Comparison of ENCODE assay signal across 9 cellular contexts in genomic region chr13:77022341-77022740, GRCh38. TPM values are rescaled to one million over a fixed set of nuclear protein-coding genes. Genes with fewer than 3 reads are reported as not detected.
DNase-seq lines count a peak whose midpoint lies in the region; ATAC-seq and TF ChIP-seq lines count a peak whose summit lies in the region.
"Had no signal": no experiment of that assay in that cellular context is flagged by ENCODE, and none has a peak within 500 bp of the region (broad histone marks: within the 10 kb centered on the region; RNA-seq: fewer than 3 reads in every experiment).

No MANE protein-coding gene starts in this region.

- no peak for DNase-seq in DND-41
- DNase-seq in MV-4-11 (lab: John Stamatoyannopoulos, UW), result peak; percentile 40
- peak; percentile 24 for DNase-seq in epithelial cell of esophagus (ENCODE audit: low read depth)
- DNase-seq in sigmoid colon, result no peak
- DNase-seq in GM23338 (ENCODE audit: low spot score), result no peak
- DNase-seq in endodermal cell, result no peak

- H2AFZ ChIP-seq in DND-41 (ENCODE audit: low read depth, low read length) (no peak overlapping the region), GM23338 (no peak overlapping the region)
- H2AFZ ChIP-seq: neural progenitor cell had no signal

- peaks cover 93% of the 10 kb centered on the region for H3K79me2 ChIP-seq in DND-41 (ENCODE audit: insufficient read depth, low read length)
- H3K79me2 ChIP-seq in GM23338 (replicated peaks; ENCODE audit: insufficient read depth), result peaks cover 83% of the 10 kb centered on the region

- H3K4me2 ChIP-seq in DND-41 (ENCODE audit: insufficient read depth, low read length) (peak overlapping the region; percentile 95; the same call in 1 of the 2 replicates), GM23338 (no peak overlapping the region)
- H3K4me2 ChIP-seq: neural progenitor cell had no signal

- H3F3A ChIP-seq in GM23338 (replicated peaks; ENCODE audit: low read depth), result peaks cover 2% of the 10 kb centered on the region; the same call in 1 of the 2 replicates

- peaks cover 20% of the 10 kb centered on the region; the same call in 2 of the 3 replicates for H3K4me1 Mint-ChIP-seq in GM23338
- H3K4me1 Mint-ChIP-seq in endodermal cell, result peaks cover 13% of the 10 kb centered on the region

- H3K27ac ChIP-seq in DND-41 (ENCODE audit: low read length) (no peak overlapping the region), sigmoid colon (peak overlapping the region; percentile 9 to 52 (median 45)), GM23338 (ENCODE audit: low read depth) (no peak overlapping the region), endodermal cell (ENCODE audit: low read depth, low read length) (no peak overlapping the region)
- H3K27ac ChIP-seq: neural progenitor cell had no signal

- H3K27ac Mint-ChIP-seq in GM23338 (no peak overlapping the region), endodermal cell (no peak overlapping the region)
- H3K27ac Mint-ChIP-seq: neural progenitor cell had no signal

- H3K9ac ChIP-seq in DND-41 (ENCODE audit: low read depth, low read length) (no peak overlapping the region), endodermal cell (ENCODE audit: extremely low read depth, low read length, poor library complexity, severe bottlenecking) (no peak overlapping the region)
- H3K9ac ChIP-seq: neural progenitor cell had no signal

- no peak for TF ChIP-seq CTCF in DND-41 (IDR thresholded peaks at IDR 0.05; ENCODE audit: borderline replicate concordance, extremely low read depth, low read length, poor library complexity, severe bottlenecking)
- TF ChIP-seq CTCF in epithelial cell of esophagus (IDR thresholded peaks at IDR 0.05; ENCODE audit: insufficient read depth, low read depth, low read length, missing control alignments), result no peak
- TF ChIP-seq CTCF in sigmoid colon (IDR thresholded peaks at IDR 0.05), result no peak
- no peak for TF ChIP-seq CTCF in GM23338 (conservative IDR thresholded peaks at IDR 0.05; ENCODE audit: low read depth in 2 of 2)
- no peak for TF ChIP-seq CTCF in endodermal cell (conservative IDR thresholded peaks at IDR 0.05)

- intact Hi-C loops in sigmoid colon (cut with DNase I), result no loop called here

- TF ChIP-seq POLR2A in sigmoid colon (IDR thresholded peaks at IDR 0.05), result no peak

- peaks cover 4% of the 10 kb centered on the region for H3K27me3 Mint-ChIP-seq in GM23338 (ENCODE audit: insufficient read depth, low read depth, poor library complexity)
- peaks cover 1% of the 10 kb centered on the region for H3K27me3 Mint-ChIP-seq in endodermal cell (ENCODE audit: insufficient read depth)

- peaks cover 63% of the 10 kb centered on the region for H4K20me1 ChIP-seq in DND-41 (ENCODE audit: insufficient read depth, low read length)
- H4K20me1 ChIP-seq in GM23338 (replicated peaks; ENCODE audit: insufficient read depth), result peaks cover 24% of the 10 kb centered on the region

- H3K4me3 ChIP-seq in DND-41 (ENCODE audit: low read depth in 1 of 2, low read length in 2 of 2) (no peak overlapping the region), epithelial cell of esophagus (ENCODE audit: low read length) (no peak overlapping the region), sigmoid colon (no peak overlapping the region), GM23338 (no peak overlapping the region), endodermal cell (ENCODE audit: low read length) (no peak overlapping the region)
- H3K4me3 ChIP-seq: neural progenitor cell had no signal

- TF ChIP-seq EP300 in sigmoid colon (IDR thresholded peaks at IDR 0.05), result no peak

- H3K9me3 ChIP-seq in DND-41 (ENCODE audit: insufficient read depth, low read length, severe bottlenecking) (no peaks in the 10 kb centered on the region), sigmoid colon (no peaks in the 10 kb centered on the region), endodermal cell (ENCODE audit: control insufficient read depth, low read length) (no peaks in the 10 kb centered on the region)

- 67% methylated on average over 3 of the region's 3 CpGs for WGBS in sigmoid colon, 2 donors
- 90 to 94% methylated on average over 2 to 3 of the region's 3 CpGs for WGBS in endodermal cell (ENCODE audit: insufficient coverage in 1 of 2, insufficient read length in 1 of 2), 2 experiments

- H3K4me3 Mint-ChIP-seq in GM23338 (no peak overlapping the region), endodermal cell (no peak overlapping the region)
- H3K4me3 Mint-ChIP-seq: neural progenitor cell had no signal

- H3K36me3 Mint-ChIP-seq in GM23338 (ENCODE audit: low read depth) (peaks cover 3% of the 10 kb centered on the region; the same call in 2 of the 3 replicates), endodermal cell (ENCODE audit: low read depth) (peaks cover 5% of the 10 kb centered on the region)

- ATAC-seq in DND-41 (ENCODE audit: insufficient read depth, low read depth) (no peak), HG03378 (IDR thresholded peaks at IDR 0.05; ENCODE audit: unreplicated experiment) (no peak), GM21360 (IDR thresholded peaks at IDR 0.05; ENCODE audit: unreplicated experiment) (no peak), GM23338 (no peak)

- H3K9me3 Mint-ChIP-seq in GM23338, result no peaks in the 10 kb centered on the region
- no peaks in the 10 kb centered on the region for H3K9me3 Mint-ChIP-seq in endodermal cell
- H3K9me3 Mint-ChIP-seq: neural progenitor cell had no signal

- no peaks in the 10 kb centered on the region for H3K27me3 ChIP-seq in DND-41 (ENCODE audit: insufficient read depth, low read length, poor library complexity)
- H3K27me3 ChIP-seq in sigmoid colon, result no peaks in the 10 kb centered on the region
- no peaks in the 10 kb centered on the region for H3K27me3 ChIP-seq in GM23338 (ENCODE audit: insufficient read depth)
- no peaks in the 10 kb centered on the region for H3K27me3 ChIP-seq in endodermal cell (ENCODE audit: control insufficient read depth, insufficient read depth, low read length, poor library complexity, severe bottlenecking)
- H3K27me3 ChIP-seq: neural progenitor cell had no signal

- peaks cover 57% of the 10 kb centered on the region for H3K36me3 ChIP-seq in DND-41 (ENCODE audit: insufficient read depth, low read length)
- H3K36me3 ChIP-seq in sigmoid colon, result peaks cover 0 to 14% (median 0%) of the 10 kb centered on the region in 4 donors
- H3K36me3 ChIP-seq in GM23338 (ENCODE audit: insufficient read depth), result peaks cover 3% of the 10 kb centered on the region; the same call in 1 of the 2 replicates
- H3K36me3 ChIP-seq in endodermal cell (ENCODE audit: control insufficient read depth, insufficient read depth, low read length), result peaks cover 40% of the 10 kb centered on the region

- no peaks in the 10 kb centered on the region for H3K9me2 ChIP-seq in GM23338 (ENCODE audit: insufficient read depth)

- peaks cover 47% of the 10 kb centered on the region for H3K4me1 ChIP-seq in DND-41 (ENCODE audit: insufficient read depth, low read length)
- H3K4me1 ChIP-seq in sigmoid colon, result peaks cover 0 to 75% (median 67%) of the 10 kb centered on the region in 4 donors
- H3K4me1 ChIP-seq in GM23338 (ENCODE audit: insufficient read depth), result peaks cover 17% of the 10 kb centered on the region
- no peaks in the 10 kb centered on the region for H3K4me1 ChIP-seq in endodermal cell (ENCODE audit: control insufficient read depth, insufficient read depth, low read length)

RNA-seq across cellular contexts. Expression of gene FBXL3, which starts 4.6 kb away (rescaled TPM):
- total RNA-seq in sigmoid colon (10 to 100 TPM; 60.0 to 96.0 (median 86.0) TPM), endodermal cell (10 to 100 TPM; 12.7 to 14.3 TPM)
- polyA plus RNA-seq in sigmoid colon (10 to 100 TPM; 21.5 to 43.0 (median 31.8) TPM), GM23338 (2016; fragmentation: Nextera tagmentation; extraction: Ambion mirVana) (3.9 and 5.0 TPM in 2 replicates)
- 14.6 and 19.4 TPM in 2 replicates for total RNA-seq in GM23338 (2014; rRNA removed; shearing (Covaris generic))
- polyA plus RNA-seq in endodermal cell (2013, experiment 1 of 2), result 23.1 TPM
- 21.1 TPM for polyA plus RNA-seq in endodermal cell (2013, experiment 2 of 2)

RNA-seq across cellular contexts. Expression of gene CLN5, which starts 30.5 kb away (rescaled TPM):
- total RNA-seq in sigmoid colon (10 to 100 TPM; 14.0 to 29.3 (median 27.0) TPM), endodermal cell (10 to 100 TPM; 13.6 to 13.9 TPM)
- polyA plus RNA-seq in sigmoid colon (10 to 100 TPM in 1 of 3 donors, 1 to 10 TPM in 2; 7.8 to 11.9 (median 9.2) TPM), GM23338 (2016; fragmentation: Nextera tagmentation; extraction: Ambion mirVana) (5.2 and 6.5 TPM in 2 replicates)
- 8.0 and 9.5 TPM in 2 replicates for total RNA-seq in GM23338 (2014; rRNA removed; shearing (Covaris generic))
- 12.8 TPM for polyA plus RNA-seq in endodermal cell (2013, experiment 1 of 2)
- 12.2 TPM for polyA plus RNA-seq in endodermal cell (2013, experiment 2 of 2)

Comparison
In these comparisons a context has a peak if more than half of its experiments do, and no peak if none do; other contexts are left out.
1. DNase-seq: peak in MV-4-11 (single experiment) and epithelial cell of esophagus (single experiment); none in DND-41 (single experiment), sigmoid colon (single experiment), GM23338 (single experiment) and endodermal cell (single experiment).
2. H3K27ac ChIP-seq: peak in sigmoid colon (4 of 4); none in DND-41 (single experiment), GM23338 (single experiment) and endodermal cell (single experiment).